In the genomic region with DNA sequence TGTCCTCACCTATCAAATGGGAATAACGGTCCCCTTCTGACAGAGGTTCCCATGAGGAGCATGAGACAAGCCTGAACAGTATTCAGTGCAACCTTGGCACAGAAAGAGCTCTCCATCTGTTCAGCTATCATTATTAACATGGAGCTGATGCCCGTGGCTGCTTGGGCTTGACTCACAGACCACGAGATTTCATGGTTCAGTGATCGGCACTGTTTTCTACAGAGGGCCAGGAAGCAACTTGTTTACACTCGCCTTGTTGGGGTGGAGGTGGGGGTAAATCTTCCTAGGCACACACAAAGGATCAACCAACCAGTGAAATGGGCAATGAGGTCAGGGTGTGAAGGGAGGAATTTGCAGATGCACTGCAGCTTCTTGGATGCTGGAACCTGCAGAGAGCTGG, we compare ENCODE assay signal across 10 cellular contexts.
DNase-seq lines count a peak whose midpoint lies in the region; ATAC-seq and TF ChIP-seq lines count a peak whose summit lies in the region.
"Had no signal": no experiment of that assay in that cellular context is flagged by ENCODE, and none has a peak within 500 bp of the region (broad histone marks: within the 10 kb centered on the region; RNA-seq: fewer than 3 reads in every experiment).

No MANE protein-coding gene starts in this region.

- no peak overlapping the region for H3K27ac Mint-ChIP-seq in activated T-helper 2 cell treated with anti-CD3 and anti-CD28 coated beads, Interferon-gamma antibody, Interleukin-2, Interleukin-4, amounts not matched to agents 10 μg/mL and 5 μg/mL and 100 μg/mL, durations not matched to agents 14 hours and 24 hours and 36 hours

- H3K4me3 Mint-ChIP-seq in activated T-helper 2 cell treated with anti-CD3 and anti-CD28 coated beads, Interferon-gamma antibody, Interleukin-2, Interleukin-4, amounts not matched to agents 10 μg/mL and 5 μg/mL and 100 μg/mL, durations not matched to agents 14 hours and 24 hours and 36 hours (ENCODE audit: low read depth), result no peak overlapping the region

- no peak for TF ChIP-seq POLR2A in erythroblast (IDR thresholded peaks at IDR 0.05; ENCODE audit: low read length)

- ATAC-seq in GM18861 (IDR thresholded peaks at IDR 0.05; ENCODE audit: unreplicated experiment), result peak; percentile 83
- ATAC-seq in HG02678 (IDR thresholded peaks at IDR 0.05; ENCODE audit: unreplicated experiment), result peak; percentile 73

- peaks cover 7% of the 10 kb centered on the region for H3K9me3 Mint-ChIP-seq in activated T-helper 2 cell treated with anti-CD3 and anti-CD28 coated beads, Interferon-gamma antibody, Interleukin-2, Interleukin-4, amounts not matched to agents 10 μg/mL and 5 μg/mL and 100 μg/mL, durations not matched to agents 14 hours and 24 hours and 36 hours

- H3K27me3 Mint-ChIP-seq in activated T-helper 2 cell treated with anti-CD3 and anti-CD28 coated beads, Interferon-gamma antibody, Interleukin-2, Interleukin-4, amounts not matched to agents 10 μg/mL and 5 μg/mL and 100 μg/mL, durations not matched to agents 14 hours and 24 hours and 36 hours (ENCODE audit: low read depth), result peaks cover 2% of the 10 kb centered on the region

- no peaks in the 10 kb centered on the region for H3K36me3 Mint-ChIP-seq in activated T-helper 2 cell treated with anti-CD3 and anti-CD28 coated beads, Interferon-gamma antibody, Interleukin-2, Interleukin-4, amounts not matched to agents 10 μg/mL and 5 μg/mL and 100 μg/mL, durations not matched to agents 14 hours and 24 hours and 36 hours (ENCODE audit: low read depth)

- H3K4me1 Mint-ChIP-seq in activated T-helper 2 cell treated with anti-CD3 and anti-CD28 coated beads, Interferon-gamma antibody, Interleukin-2, Interleukin-4, amounts not matched to agents 10 μg/mL and 5 μg/mL and 100 μg/mL, durations not matched to agents 14 hours and 24 hours and 36 hours (ENCODE audit: low read depth), result peaks cover 2% of the 10 kb centered on the region

- DNase-seq in NCI-H2029 (lab: John Stamatoyannopoulos, UW) (peak; percentile 79), iris pigment epithelial cell (ENCODE audit: low read depth) (peak; percentile 51), erythroblast (lab: John Stamatoyannopoulos, UW) (no peak), D341Med (ENCODE audit: low spot score) (no peak)
- no peak for DNase-seq in activated T-helper 2 cell treated with anti-CD3 and anti-CD28 coated beads, Interferon-gamma antibody, Interleukin-2, Interleukin-4, amounts not matched to agents 10 μg/mL and 5 μg/mL and 100 μg/mL, durations not matched to agents 14 hours and 24 hours and 36 hours (ENCODE audit: low spot score)
- no peak for DNase-seq in activated T-cell treated with anti-CD3 and anti-CD28 coated beads, Interleukin-2, amount 50 U/mL, for 1 hour
- DNase-seq: amygdala, left ventricle myocardium inferior had no signal

- intact Hi-C loops in activated T-helper 2 cell treated with anti-CD3 and anti-CD28 coated beads, Interferon-gamma antibody, Interleukin-2, Interleukin-4, amounts not matched to agents 10 μg/mL and 5 μg/mL and 100 μg/mL, durations not matched to agents 14 hours and 24 hours and 36 hours (cut with micrococcal nuclease), result no loop called here

Comparison
In these comparisons a context has a peak if more than half of its experiments do, and no peak if none do; other contexts are left out.
1. DNase-seq: peak in NCI-H2029 (single experiment) and iris pigment epithelial cell (single experiment); none in erythroblast (0 of 2), activated T-helper 2 cell treated with anti-CD3 and anti-CD28 coated beads, Interferon-gamma antibody, Interleukin-2, Interleukin-4, amounts not matched to agents 10 μg/mL and 5 μg/mL and 100 μg/mL, durations not matched to agents 14 hours and 24 hours and 36 hours (single experiment), D341Med (single experiment) and activated T-cell treated with anti-CD3 and anti-CD28 coated beads, Interleukin-2, amount 50 U/mL, for 1 hour (single experiment).